Comparison of ENCODE assay signal across 7 cellular contexts in the genomic region with DNA sequence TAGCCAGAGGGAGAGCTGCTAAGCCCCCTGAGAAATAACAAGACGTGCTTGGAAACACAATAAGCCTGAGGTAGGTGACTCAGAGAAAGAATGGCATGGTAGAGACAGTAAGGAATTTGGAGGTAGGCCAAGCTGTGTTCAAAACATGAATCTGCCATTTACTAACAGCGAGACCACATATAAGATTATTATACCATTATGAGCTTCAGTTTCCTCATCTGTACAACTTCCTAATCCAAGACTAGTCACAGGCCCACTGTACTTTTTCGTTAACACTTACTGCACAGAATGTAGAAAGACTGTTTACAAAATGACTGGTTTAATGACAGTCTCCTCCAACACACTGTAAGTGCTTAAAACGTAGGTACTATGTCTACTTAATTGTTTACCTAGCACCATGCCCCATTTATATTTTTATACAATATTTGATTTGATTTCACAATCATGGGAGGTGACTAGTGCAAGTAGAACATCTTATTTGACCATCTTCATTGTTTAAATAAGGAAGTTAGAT. TPM values are rescaled to one million over a fixed set of nuclear protein-coding genes. Genes with fewer than 3 reads are reported as not detected.
DNase-seq lines count a peak whose midpoint lies in the region; ATAC-seq lines count a peak whose summit lies in the region.

No MANE protein-coding gene starts in this region.

- H3K27ac ChIP-seq in adipose tissue (ENCODE audit: low read depth, low read length) (peak overlapping the region; percentile 6), substantia nigra (ENCODE audit: low read depth, low read length, poor library complexity, severe bottlenecking) (peak overlapping the region; percentile 36)

- 70 to 79% (median 73%) methylated on average over 4 of the region's 4 CpGs for WGBS in adipose tissue, 3 donors

- ATAC-seq in HG03139 (IDR thresholded peaks at IDR 0.05; ENCODE audit: unreplicated experiment), result no peak

- DNase-seq in HT-29 (ENCODE audit: low spot score) (peak; percentile 76), iPS-NIHi7 (ENCODE audit: extremely low spot score) (peak; percentile 14), substantia nigra (lab: John Stamatoyannopoulos, UW) (peak in 1 of 49 donors; percentile 11)
- DNase-seq in effector CD8-positive, alpha-beta T cell (lab: John Stamatoyannopoulos, UW), result no peak
- no peak for DNase-seq in activated CD4-positive, alpha-beta T cell treated with anti-CD3 and anti-CD28 coated beads, Interleukin-2, amount 50 U/mL, for 1 hour

RNA-seq across cellular contexts. Expression of gene ATOSA, which starts 25.7 kb away (rescaled TPM):
- total RNA-seq in HT-29 (2014; rRNA removed; shearing (Covaris generic)), result 5.3 and 6.8 TPM in 2 replicates
- polyA plus RNA-seq in adipose tissue, result 10 to 100 TPM; 19.3 to 40.6 (median 31.9) TPM

Comparison
In these comparisons a context has a peak if more than half of its experiments do, and no peak if none do; other contexts are left out.
1. DNase-seq: peak in HT-29 (single experiment) and iPS-NIHi7 (single experiment); none in effector CD8-positive, alpha-beta T cell (single experiment) and activated CD4-positive, alpha-beta T cell treated with anti-CD3 and anti-CD28 coated beads, Interleukin-2, amount 50 U/mL, for 1 hour (single experiment).